In genomic region chr12:114638790-114639435, GRCh38 we compare ENCODE assay signal across 23 cellular contexts. TPM values are rescaled to one million over a fixed set of nuclear protein-coding genes. Genes with fewer than 3 reads are reported as not detected.
DNase-seq lines count a peak whose midpoint lies in the region; ATAC-seq and TF ChIP-seq lines count a peak whose summit lies in the region.
"Had no signal": no experiment of that assay in that cellular context is flagged by ENCODE, and none has a peak within 500 bp of the region (broad histone marks: within the 10 kb centered on the region; RNA-seq: fewer than 3 reads in every experiment).

No MANE protein-coding gene starts in this region.

- no peaks in the 10 kb centered on the region for H3K36me3 ChIP-seq in upper lobe of left lung
- H3K36me3 ChIP-seq: BE2C, SJCRH30 had no signal

- no peak for TF ChIP-seq EP300 in upper lobe of left lung (IDR thresholded peaks at IDR 0.05)

- CTCF ChIA-PET in WTC11 (lab: Charles Lee), result interaction anchor here (0.7 to 2.9 kb wide), 5 partner anchors 14 to 528 kb away, joined by 3 to 18 read pairs (median 4); no protein-coding TSS in a partner anchor

- POLR2A ChIA-PET in WTC11 (lab: Charles Lee), result interaction anchor here (0.6 kb wide), 1 partner anchor 53 kb away, joined by 4 read pairs; no protein-coding TSS in a partner anchor

- intact Hi-C loops in cardiac septum (cut with DNase I), result no loop called here

- H3K4me1 ChIP-seq in upper lobe of left lung, result no peaks in the 10 kb centered on the region
- H3K4me1 ChIP-seq: BE2C, SJCRH30 had no signal

- ATAC-seq in WTC11 (peak; percentile 87), upper lobe of left lung (ENCODE audit: low FRiP score in 2 of 2) (no peak)
- ATAC-seq: HCT116, Right ventricle myocardium inferior, SK-N-SH treated with all-trans-retinoic acid at 6 μM for 48 hours had no signal

- no peak overlapping the region for H3K4me3 ChIP-seq in upper lobe of left lung
- H3K4me3 ChIP-seq: PC-9, SJCRH30 had no signal

- no peaks in the 10 kb centered on the region for H3K27me3 ChIP-seq in upper lobe of left lung
- H3K27me3 ChIP-seq: BE2C, SJCRH30 had no signal

- TF ChIP-seq CTCF in WTC11 (IDR thresholded peaks at IDR 0.05), result no peak
- no peak for TF ChIP-seq CTCF in upper lobe of left lung (IDR thresholded peaks at IDR 0.05)

- 75 to 76% methylated on average over 6 of the region's 6 CpGs for WGBS in upper lobe of left lung, 2 donors

- peaks cover 37% of the 10 kb centered on the region for H3K27me3 Mint-ChIP-seq in WTC11 (ENCODE audit: low read depth)

- peak; percentile 60 for DNase-seq in NCI-H82 (lab: John Stamatoyannopoulos, UW)
- no peak for DNase-seq in NCI-H82 treated with DMSO at 0.1 percent for 48 hours (lab: John Stamatoyannopoulos, UW; ENCODE audit: unreplicated experiment)
- peak; percentile 65 for DNase-seq in WTC11 (ENCODE audit: low spot score)
- peak; percentile 82 for DNase-seq in iPS DF 4.7 (ENCODE audit: extremely low read depth, low spot score)
- no peak for DNase-seq in GM03348 (ENCODE audit: low spot score)
- no peak for DNase-seq in cardiac septum (ENCODE audit: low spot score)
- no peak for DNase-seq in upper lobe of left lung
- DNase-seq: BE2C; Kasumi-1; NCI-H1092 treated with DMSO at 0.1 percent for 48 hours; NCI-H1436; NCI-H187 treated with DMSO at 0.1 percent for 48 hours; NCI-H2107; NCI-H524; NCI-H748 treated with DMSO at 0.1 percent for 48 hours; NK-92 treated with Interleukin-12 subunit alpha and Interleukin-12 subunit beta, amount 100 ng/mL, for 24 hours; PC-9; SJCRH30 had no signal

- peaks cover 51% of the 10 kb centered on the region for H3K4me1 Mint-ChIP-seq in WTC11

- H3K4me3 Mint-ChIP-seq in WTC11, result no peak overlapping the region; the same call in 1 of the 2 replicates

- TF ChIP-seq POLR2A in upper lobe of left lung (IDR thresholded peaks at IDR 0.05), result no peak

- H3K36me3 Mint-ChIP-seq in WTC11, result no peaks in the 10 kb centered on the region

- no peak overlapping the region for H3K27ac ChIP-seq in upper lobe of left lung
- H3K27ac ChIP-seq: 22Rv1, PC-9, SJCRH30 had no signal

- no peaks in the 10 kb centered on the region for H3K9me3 Mint-ChIP-seq in WTC11

- H3K27ac Mint-ChIP-seq in WTC11, result peak overlapping the region; percentile 75; the same call in 1 of the 2 replicates

- H3K9me3 ChIP-seq in upper lobe of left lung, result no peaks in the 10 kb centered on the region
- H3K9me3 ChIP-seq: BE2C, SJCRH30 had no signal

TF ChIP-seq in WTC11, 78 proteins besides CTCF, POLR2A, EP300 and RAD21 (continues in another document):
- TF ChIP-seq RORB (CRISPR knock-in tag; IDR thresholded peaks at IDR 0.05) (no peak), ZNF317 (CRISPR knock-in tag; IDR thresholded peaks at IDR 0.05; ENCODE audit: borderline replicate concordance, low read depth) (no peak), ZNF512 (CRISPR knock-in tag; IDR thresholded peaks at IDR 0.05; ENCODE audit: borderline replicate concordance) (0 out of 2 replicates have a peak, but pooled peaks have one; percentile 13), MXD4 (CRISPR knock-in tag; IDR thresholded peaks at IDR 0.05; ENCODE audit: borderline replicate concordance) (0 out of 2 replicates have a peak, but pooled peaks have one; percentile 26), STAT6 (CRISPR knock-in tag; conservative IDR thresholded peaks at IDR 0.05; ENCODE audit: low read depth) (no peak), IRF1 (CRISPR knock-in tag; IDR thresholded peaks at IDR 0.05) (no peak), ELF4 (CRISPR knock-in tag; IDR thresholded peaks at IDR 0.05; ENCODE audit: low read depth) (no peak), TP53 (CRISPR knock-in tag; IDR thresholded peaks at IDR 0.05) (no peak), CREM (CRISPR knock-in tag; IDR thresholded peaks at IDR 0.05) (no peak), NFATC4 (CRISPR knock-in tag; IDR thresholded peaks at IDR 0.05) (no peak), FOXJ3 (CRISPR knock-in tag; IDR thresholded peaks at IDR 0.05; ENCODE audit: borderline replicate concordance) (no peak), TCF7 (CRISPR knock-in tag; IDR thresholded peaks at IDR 0.05; ENCODE audit: low read depth) (no peak), RELA (CRISPR knock-in tag; IDR thresholded peaks at IDR 0.05; ENCODE audit: borderline replicate concordance) (no peak), FOXP1 (CRISPR knock-in tag; IDR thresholded peaks at IDR 0.05; ENCODE audit: borderline replicate concordance) (no peak), PRRX2 (CRISPR knock-in tag; IDR thresholded peaks at IDR 0.05) (no peak), ETV6 (CRISPR knock-in tag; IDR thresholded peaks at IDR 0.05) (no peak), ZNF532 (CRISPR knock-in tag; IDR thresholded peaks at IDR 0.05; ENCODE audit: borderline replicate concordance) (no peak)
- TF ChIP-seq, protein P1, sequence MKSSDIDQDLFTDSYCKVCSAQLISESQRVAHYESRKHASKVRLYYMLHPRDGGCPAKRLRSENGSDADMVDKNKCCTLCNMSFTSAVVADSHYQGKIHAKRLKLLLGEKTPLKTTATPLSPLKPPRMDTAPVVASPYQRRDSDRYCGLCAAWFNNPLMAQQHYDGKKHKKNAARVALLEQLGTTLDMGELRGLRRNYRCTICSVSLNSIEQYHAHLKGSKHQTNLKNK (CRISPR knock-in tag; IDR thresholded peaks at IDR 0.05), result no peak

RNA-seq across cellular contexts. Expression of gene TBX3, which starts 45.1 kb away (rescaled TPM):
- total RNA-seq in WTC11 (2021), result 0.89 to 2.2 TPM (median 0.92 TPM) in 3 replicates
- 17.1 TPM for total RNA-seq in cardiac septum
- total RNA-seq in upper lobe of left lung, result 100 to 1,000 TPM in 1 of 6 donors, 10 to 100 TPM in 5; 29.5 to 107 (median 36.2) TPM
- total RNA-seq: G401, PC-9, SJCRH30 had no signal

Comparison
In these comparisons a context has a peak if more than half of its experiments do, and no peak if none do; other contexts are left out.
1. DNase-seq: peak in NCI-H82 (single experiment), WTC11 (single experiment) and iPS DF 4.7 (single experiment); none in NCI-H82 treated with DMSO at 0.1 percent for 48 hours (single experiment), GM03348 (single experiment), cardiac septum (single experiment) and upper lobe of left lung (0 of 2).